ENCODE assay signal across 1 cellular context in genomic region chr17:4497101-4497824, GRCh38.
A peak's percentile ranks its signal among the peaks of the same experiment; 100 is the strongest.
TF ChIP-seq lines count a peak whose summit lies in the region.

No MANE protein-coding gene starts in this region.

TF ChIP-seq in IMR-90, 13 proteins besides CTCF, POLR2A, EP300 and RAD21:
- TF ChIP-seq CEBPB (IDR thresholded peaks at IDR 0.05; ENCODE audit: low read depth, low read length) (no peak), MAZ (IDR thresholded peaks at IDR 0.05; ENCODE audit: borderline replicate concordance, low read depth, low read length) (no peak), RCOR1 (IDR thresholded peaks at IDR 0.05; ENCODE audit: insufficient replicate concordance, low read length) (peak; percentile 88), CHD1 (IDR thresholded peaks at IDR 0.05; ENCODE audit: low read depth, low read length) (no peak), RFX5 (IDR thresholded peaks at IDR 0.05; ENCODE audit: low read depth, low read length) (no peak), SMC3 (IDR thresholded peaks at IDR 0.05; ENCODE audit: low read depth, low read length) (no peak), USF2 (IDR thresholded peaks at IDR 0.05; ENCODE audit: low read depth, low read length) (no peak), FOS (IDR thresholded peaks at IDR 0.05; ENCODE audit: low read depth, low read length) (0 out of 2 replicates have a peak, but pooled peaks have one; percentile 39), NFE2L2 (IDR thresholded peaks at IDR 0.05; ENCODE audit: low read depth, low read length) (no peak), MAFK (IDR thresholded peaks at IDR 0.05; ENCODE audit: low read depth, low read length) (no peak), MXI1 (IDR thresholded peaks at IDR 0.05; ENCODE audit: borderline replicate concordance, low read depth, low read length) (no peak), BHLHE40 (IDR thresholded peaks at IDR 0.05; ENCODE audit: low read depth, low read length) (peak; percentile 52; the same call in 1 of the 2 replicates)
- TF ChIP-seq, protein P1, sequence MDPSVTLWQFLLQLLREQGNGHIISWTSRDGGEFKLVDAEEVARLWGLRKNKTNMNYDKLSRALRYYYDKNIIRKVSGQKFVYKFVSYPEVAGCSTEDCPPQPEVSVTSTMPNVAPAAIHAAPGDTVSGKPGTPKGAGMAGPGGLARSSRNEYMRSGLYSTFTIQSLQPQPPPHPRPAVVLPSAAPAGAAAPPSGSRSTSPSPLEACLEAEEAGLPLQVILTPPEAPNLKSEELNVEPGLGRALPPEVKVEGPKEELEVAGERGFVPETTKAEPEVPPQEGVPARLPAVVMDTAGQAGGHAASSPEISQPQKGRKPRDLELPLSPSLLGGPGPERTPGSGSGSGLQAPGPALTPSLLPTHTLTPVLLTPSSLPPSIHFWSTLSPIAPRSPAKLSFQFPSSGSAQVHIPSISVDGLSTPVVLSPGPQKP (IDR thresholded peaks at IDR 0.05; ENCODE audit: borderline replicate concordance, low read depth, low read length): no peak
TF ChIP-seq in IMR-90: peak in this region for 3.
